ENCODE assay signal across 39 cellular contexts in genomic region chr10:7625009-7625408, GRCh38. TPM values are rescaled to one million over a fixed set of nuclear protein-coding genes. Genes with fewer than 3 reads are reported as not detected.
"Had no signal": no experiment of that assay in that cellular context is flagged by ENCODE, and none has a peak within 500 bp of the region (broad histone marks: within the 10 kb centered on the region; RNA-seq: fewer than 3 reads in every experiment).

No MANE protein-coding gene starts in this region.

- H3K27ac Mint-ChIP-seq: activated B cell treated with CpG ODN at 0.5 μM for 24 hours; activated CD4-positive, alpha-beta memory T cell treated with anti-CD3 and anti-CD28 coated beads for 36 hours; activated naive CD4-positive, alpha-beta T cell treated with anti-CD3 and anti-CD28 coated beads for 36 hours; activated naive CD8-positive, alpha-beta T cell; activated naive CD8-positive, alpha-beta T cell treated with anti-CD3 and anti-CD28 coated beads, Interleukin-2, amount 50 U/mL, for 24 hours; activated T-helper 1 cell treated with anti-CD3 and anti-CD28 coated beads, Interleukin-12 subunit alpha, Interleukin-12 subunit beta, Interleukin-2, Interleukin-4 antibody, amounts not matched to agents 30 ng/mL and 10 ng/mL and 1 ng/mL, durations not matched to agents 14 hours and 24 hours and 36 hours; T-cell had no signal

- H3K36me3 Mint-ChIP-seq: activated CD4-positive, alpha-beta memory T cell treated with anti-CD3 and anti-CD28 coated beads for 36 hours; activated naive CD8-positive, alpha-beta T cell; T-cell had no signal

- DNase-seq: activated B cell treated with CpG ODN at 0.5 μM for 24 hours; activated CD4-positive, alpha-beta memory T cell treated with anti-CD3 and anti-CD28 coated beads for 36 hours; activated CD4-positive, alpha-beta T cell treated with anti-CD3 and anti-CD28 coated beads for 4 hours; activated CD4-positive, alpha-beta T cell treated with anti-CD3 and anti-CD28 coated beads, Interleukin-2, amount 50 U/mL, for 1 hour; activated CD4-positive, CD25-positive, alpha-beta regulatory T cell treated with anti-CD3 and anti-CD28 coated beads, Interleukin-2, amount 50 U/mL, for 72 hours; activated CD8-positive, alpha-beta memory T cell treated with anti-CD3 and anti-CD28 coated beads, Interleukin-2, amount 50 U/mL, for 4 hours; activated gamma-delta T cell treated with Interleukin-2 at 50 U/mL for 16 hours; activated naive CD4-positive, alpha-beta T cell treated with anti-CD3 and anti-CD28 coated beads for 36 hours; activated naive CD8-positive, alpha-beta T cell treated with anti-CD3 and anti-CD28 coated beads, Interleukin-2, amount 50 U/mL, for 24 hours; activated T-cell treated with anti-CD3 and anti-CD28 coated beads for 4 hours; activated T-cell treated with anti-CD3 and anti-CD28 coated beads, Interleukin-2, amount 50 U/mL, for 4 hours; amniotic stem cell; aorta; Kasumi-1; KG1; MG63; NCI-H1048; NCI-H1105 treated with DMSO at 0.1 percent for 48 hours; NCI-H1436; NCI-H1694; NCI-H1930; NCI-H2171; NCI-H510A; NCI-H526; NCI-H748 treated with DMSO at 0.1 percent for 48 hours; NK-92 treated with Interleukin-12 subunit alpha and Interleukin-12 subunit beta, amount 100 ng/mL, for 24 hours; PC-9; SIG-M5; T-cell; T-helper 2 cell; T-helper 9 cell had no signal

- H3K4me3 ChIP-seq: cardiac muscle cell, MG63, PC-9 had no signal

- H3K4me2 ChIP-seq: PC-9 had no signal

- H3K27me3 ChIP-seq: cardiac muscle cell had no signal

- H3K9me3 Mint-ChIP-seq: activated B cell treated with CpG ODN at 0.5 μM for 24 hours; activated naive CD8-positive, alpha-beta T cell treated with anti-CD3 and anti-CD28 coated beads, Interleukin-2, amount 50 U/mL, for 24 hours; activated T-cell treated with anti-CD3 and anti-CD28 coated beads, Interleukin-2, amount 50 U/mL, for 4 hours; central memory CD8-positive, alpha-beta T cell had no signal

- H2AFZ ChIP-seq: PC-9 had no signal

- H3K4me1 Mint-ChIP-seq: activated B cell treated with CpG ODN at 0.5 μM for 24 hours; activated naive CD8-positive, alpha-beta T cell treated with anti-CD3 and anti-CD28 coated beads, Interleukin-2, amount 50 U/mL, for 24 hours; central memory CD8-positive, alpha-beta T cell; T-cell had no signal

- H3K9me3 ChIP-seq: MG63 had no signal

- ATAC-seq: activated naive CD8-positive, alpha-beta T cell treated with anti-CD3 and anti-CD28 coated beads, Interleukin-2, amount 50 U/mL, for 24 hours; activated T-cell treated with anti-CD3 and anti-CD28 coated beads, Interleukin-2, amount 50 U/mL, for 4 hours; Right ventricle myocardium inferior; SK-N-SH treated with all-trans-retinoic acid at 6 μM for 48 hours; T-cell had no signal

- H3K4me3 Mint-ChIP-seq: activated B cell treated with CpG ODN at 0.5 μM for 24 hours; activated CD4-positive, alpha-beta memory T cell treated with anti-CD3 and anti-CD28 coated beads for 36 hours; activated naive CD4-positive, alpha-beta T cell treated with anti-CD3 and anti-CD28 coated beads for 36 hours; activated naive CD8-positive, alpha-beta T cell; activated naive CD8-positive, alpha-beta T cell treated with anti-CD3 and anti-CD28 coated beads, Interleukin-2, amount 50 U/mL, for 24 hours; activated T-cell treated with anti-CD3 and anti-CD28 coated beads, Interleukin-2, amount 50 U/mL, for 4 hours; activated T-helper 1 cell treated with anti-CD3 and anti-CD28 coated beads, Interleukin-12 subunit alpha, Interleukin-12 subunit beta, Interleukin-2, Interleukin-4 antibody, amounts not matched to agents 30 ng/mL and 10 ng/mL and 1 ng/mL, durations not matched to agents 14 hours and 24 hours and 36 hours; central memory CD8-positive, alpha-beta T cell; T-cell had no signal

- H3K27me3 Mint-ChIP-seq: activated naive CD8-positive, alpha-beta T cell had no signal

- H3K27ac ChIP-seq: cardiac muscle cell, PC-9, RWPE1, VCaP had no signal

- H3K36me3 ChIP-seq: cardiac muscle cell, MG63 had no signal

RNA-seq across cellular contexts. Expression of gene ITIH5, which starts 41.8 kb away (rescaled TPM):
- total RNA-seq: activated B cell treated with CpG ODN at 0.5 μM for 24 hours; activated CD4-positive, alpha-beta memory T cell treated with anti-CD3 and anti-CD28 coated beads for 36 hours; activated naive CD4-positive, alpha-beta T cell treated with anti-CD3 and anti-CD28 coated beads for 36 hours; activated T-cell treated with anti-CD3 and anti-CD28 coated beads, Interleukin-2, amount 50 U/mL, for 4 hours; activated T-helper 1 cell treated with anti-CD3 and anti-CD28 coated beads, Interleukin-12 subunit alpha, Interleukin-12 subunit beta, Interleukin-2, Interleukin-4 antibody, amounts not matched to agents 30 ng/mL and 10 ng/mL and 1 ng/mL, durations not matched to agents 14 hours and 24 hours and 36 hours; PC-9 had no signal
